22 cellular contexts compared by ENCODE assay signal in genomic region chr12:121725420-121725819, GRCh38. TPM values are rescaled to one million over a fixed set of nuclear protein-coding genes. Genes with fewer than 3 reads are reported as not detected.
DNase-seq lines count a peak whose midpoint lies in the region; ATAC-seq, FAIRE-seq and TF ChIP-seq lines count a peak whose summit lies in the region.
"Had no signal": no experiment of that assay in that cellular context is flagged by ENCODE, and none has a peak within 500 bp of the region (broad histone marks: within the 10 kb centered on the region; RNA-seq: fewer than 3 reads in every experiment).

No MANE protein-coding gene starts in this region.

- FAIRE-seq in kidney (lab: Jason Lieb, UNC) = no peak
- FAIRE-seq: GM12878, GM18507, H54 had no signal

- in situ Hi-C loops in Panc1 (cut with HindIII; ENCODE audit: low pct_unique_long_range_greater_than_20kb, low sequenced_read_pairs) = no loop called here

- H3K9me2 ChIP-seq in GM23338 (ENCODE audit: insufficient read depth) = no peaks in the 10 kb centered on the region

- H3K4me2 ChIP-seq in GM23338 (no peak overlapping the region), smooth muscle cell (no peak overlapping the region)
- H3K4me2 ChIP-seq: BLaER1 had no signal

- CTCF ChIA-PET in Panc1 (lab: Charles Lee) = no interaction called here

- H3K27ac Mint-ChIP-seq in GM23338 = no peak overlapping the region
- H3K27ac Mint-ChIP-seq: B cell; CD4-positive, CD25-positive, alpha-beta regulatory T cell; CD8-positive, alpha-beta T cell; HFFc6 had no signal

- H3K9me3 Mint-ChIP-seq in GM23338 = no peaks in the 10 kb centered on the region
- H3K9me3 Mint-ChIP-seq: CD4-positive, CD25-positive, alpha-beta regulatory T cell; CD8-positive, alpha-beta T cell; HFFc6 had no signal

- no peaks in the 10 kb centered on the region for H3K9me3 ChIP-seq in Panc1 (ENCODE audit: control insufficient read depth, insufficient read depth, low read depth, low read length)
- H3K9me3 ChIP-seq in smooth muscle cell (replicated peaks; ENCODE audit: low read depth) = no peaks in the 10 kb centered on the region
- no peaks in the 10 kb centered on the region for H3K9me3 ChIP-seq in kidney (ENCODE audit: control insufficient read depth in 1 of 2, low read length in 2 of 2)
- H3K9me3 ChIP-seq: BLaER1, Caco-2, HAP-1 had no signal

- no peaks in the 10 kb centered on the region; the same call in 1 of the 2 replicates for H3K36me3 ChIP-seq in GM23338 (ENCODE audit: insufficient read depth)
- H3K36me3 ChIP-seq in Panc1 (ENCODE audit: control insufficient read depth, insufficient read depth, low read length) = no peaks in the 10 kb centered on the region
- peaks cover 4% of the 10 kb centered on the region for H3K36me3 ChIP-seq in smooth muscle cell (ENCODE audit: low read depth)
- no peaks in the 10 kb centered on the region for H3K36me3 ChIP-seq in kidney (ENCODE audit: control insufficient read depth in 1 of 2, insufficient read depth in 2 of 2, low read length in 2 of 2)
- H3K36me3 ChIP-seq: HAP-1 had no signal

- DNase-seq in GM23338 (ENCODE audit: low spot score) (no peak), Panc1 (ENCODE audit: low read depth, low spot score) (no peak), fibroblast of villous mesenchyme (ENCODE audit: low read depth) (peak; percentile 64), smooth muscle cell (lab: John Stamatoyannopoulos, UW; ENCODE audit: unreplicated experiment) (no peak), kidney (no peak)
- DNase-seq: Caco-2; CD4-positive, CD25-positive, alpha-beta regulatory T cell; CD8-positive, alpha-beta T cell; DMS153; DMS79; EL; GDM1; GOT3; HFFc6 had no signal

- POLR2A ChIA-PET in Panc1 (lab: Charles Lee) = no interaction called here

- ATAC-seq in GM23338 = no peak
- ATAC-seq in Panc1 = no peak
- ATAC-seq in GM18502 (IDR thresholded peaks at IDR 0.05; ENCODE audit: poor library complexity, unreplicated experiment) = no peak
- ATAC-seq: CD8-positive, alpha-beta T cell; GM12878 had no signal

- H4K20me1 ChIP-seq in GM23338 (replicated peaks; ENCODE audit: insufficient read depth) (peaks cover 46% of the 10 kb centered on the region), smooth muscle cell (ENCODE audit: low read depth) (peaks cover 23% of the 10 kb centered on the region)

- H3K36me3 Mint-ChIP-seq in GM23338 (ENCODE audit: low read depth) = peaks cover 28% of the 10 kb centered on the region

- H3K4me3 Mint-ChIP-seq in GM23338 = no peak overlapping the region
- H3K4me3 Mint-ChIP-seq: B cell; CD4-positive, CD25-positive, alpha-beta regulatory T cell; CD8-positive, alpha-beta T cell; HFFc6 had no signal

- H3K27me3 Mint-ChIP-seq in GM23338 (ENCODE audit: insufficient read depth, low read depth, poor library complexity) = peaks cover 7% of the 10 kb centered on the region
- H3K27me3 Mint-ChIP-seq: B cell; CD4-positive, CD25-positive, alpha-beta regulatory T cell had no signal

- H3K27me3 ChIP-seq in GM23338 (ENCODE audit: insufficient read depth) (no peaks in the 10 kb centered on the region), Panc1 (ENCODE audit: control insufficient read depth, insufficient read depth, low read length) (no peaks in the 10 kb centered on the region), smooth muscle cell (ENCODE audit: low read depth) (no peaks in the 10 kb centered on the region)
- H3K27me3 ChIP-seq: BLaER1 had no signal

- H2AFZ ChIP-seq in GM23338 (no peak overlapping the region), smooth muscle cell (ENCODE audit: low read depth) (no peak overlapping the region)

- TF ChIP-seq CTCF in GM23338 (conservative IDR thresholded peaks at IDR 0.05; ENCODE audit: low read depth in 2 of 2) (no peak), Panc1 (IDR thresholded peaks at IDR 0.05) (no peak), fibroblast of villous mesenchyme (IDR thresholded peaks at IDR 0.05; ENCODE audit: insufficient read depth, low read depth, low read length) (no peak), smooth muscle cell (IDR thresholded peaks at IDR 0.05; ENCODE audit: borderline replicate concordance, insufficient read depth, poor library complexity, severe bottlenecking) (no peak), kidney (IDR thresholded peaks at IDR 0.05; ENCODE audit: borderline replicate concordance, extremely low read depth, insufficient read depth) (no peak)

- H3K4me1 Mint-ChIP-seq in GM23338 = peaks cover 3% of the 10 kb centered on the region; the same call in 1 of the 3 replicates
- H3K4me1 Mint-ChIP-seq: B cell had no signal

- peaks cover 73% of the 10 kb centered on the region for H3K79me2 ChIP-seq in GM23338 (replicated peaks; ENCODE audit: insufficient read depth)
- H3K79me2 ChIP-seq in smooth muscle cell (ENCODE audit: low read depth) = peaks cover 20% of the 10 kb centered on the region

- TSS peak; percentile 66 for BruUV-seq in Panc1 (replicated peaks; lab: Mats Ljungman, UMichigan)

- 95% methylated on average over 3 of the region's 3 CpGs for WGBS in smooth muscle cell (ENCODE audit: low lambda C conversion rate)

- H3K27ac ChIP-seq in GM23338 (ENCODE audit: low read depth) (peak overlapping the region; percentile 76; the same call in 1 of the 2 replicates), Panc1 (ENCODE audit: low read length) (no peak overlapping the region), smooth muscle cell (ENCODE audit: low read depth) (no peak overlapping the region), kidney (ENCODE audit: low read depth in 2 of 2, low read length in 2 of 2) (no peak overlapping the region)
- H3K27ac ChIP-seq: BLaER1, C4-2B had no signal

- intact Hi-C loops in Panc1 (cut with micrococcal nuclease; ENCODE audit: unreplicated experiment) (no loop called here), kidney (cut with DNase I) (no loop called here)

- 0 out of 2 replicates have a peak, but pooled peaks cover 7% of the 10 kb centered on the region for H3F3A ChIP-seq in GM23338 (replicated peaks; ENCODE audit: low read depth)
- no peaks in the 10 kb centered on the region for H3F3A ChIP-seq in smooth muscle cell (ENCODE audit: low read depth)

- H3K4me1 ChIP-seq in GM23338 (ENCODE audit: insufficient read depth) (no peaks in the 10 kb centered on the region), Panc1 (ENCODE audit: control insufficient read depth, insufficient read depth, low read length) (no peaks in the 10 kb centered on the region), smooth muscle cell (ENCODE audit: low read depth) (no peaks in the 10 kb centered on the region), kidney (ENCODE audit: control insufficient read depth in 1 of 2, insufficient read depth in 1 of 2, low read depth in 1 of 2, low read length in 2 of 2) (no peaks in the 10 kb centered on the region)
- H3K4me1 ChIP-seq: BLaER1, Caco-2, HAP-1 had no signal

- no peak overlapping the region for H3K9ac ChIP-seq in smooth muscle cell (ENCODE audit: low read depth)
- no peak overlapping the region for H3K9ac ChIP-seq in kidney (ENCODE audit: low read length in 2 of 2)
- H3K9ac ChIP-seq: BLaER1 had no signal

- H3K4me3 ChIP-seq in GM23338 = no peak overlapping the region
- no peak overlapping the region for H3K4me3 ChIP-seq in Panc1 (ENCODE audit: low read depth in 2 of 2, low read length in 2 of 2)
- H3K4me3 ChIP-seq in fibroblast of villous mesenchyme (ENCODE audit: low read depth, low read length) = no peak overlapping the region
- H3K4me3 ChIP-seq in smooth muscle cell = no peak overlapping the region
- H3K4me3 ChIP-seq in kidney (ENCODE audit: low read length in 2 of 2) = no peak overlapping the region
- H3K4me3 ChIP-seq: BLaER1, GM12878, HAP-1 had no signal

TF ChIP-seq in GM23338, 12 proteins besides CTCF, POLR2A, EP300 and RAD21 (continues in another document):
- no peak for TF ChIP-seq REST (IDR thresholded peaks at IDR 0.05; ENCODE audit: unreplicated experiment)

RNA-seq across cellular contexts. Expression of gene TMEM120B, which starts 12.9 kb away (rescaled TPM):
- total RNA-seq in GM23338 (2014; rRNA removed; shearing (Covaris generic)) = 30.4 and 36.0 TPM in 2 replicates
- polyA plus RNA-seq in GM23338 (2016; fragmentation: Nextera tagmentation; extraction: Ambion mirVana) (11.2 and 15.0 TPM in 2 replicates), smooth muscle cell (7.6 and 7.7 TPM in 2 replicates), kidney (ENCODE audit: insufficient read depth, low read depth, low replicate concordance) (9.0 TPM)
- total RNA-seq in Panc1 (2021; ENCODE audit: unreplicated experiment) (22.3 TPM), fibroblast of villous mesenchyme (14.5 and 16.4 TPM in 2 replicates), smooth muscle cell (5.3 and 6.9 TPM in 2 replicates), kidney (14.2 TPM)
- 15.1 TPM for polyA plus RNA-seq in Panc1 (2012; ENCODE audit: insufficient read length)

RNA-seq across cellular contexts. Expression of gene MORN3, which starts 56.0 kb away (rescaled TPM):
- total RNA-seq in GM23338 (2014; rRNA removed; shearing (Covaris generic)) = 0.14 and 0.47 TPM in 2 replicates
- polyA plus RNA-seq in GM23338 (2016; fragmentation: Nextera tagmentation; extraction: Ambion mirVana) (0.36 and 1.5 TPM in 2 replicates), smooth muscle cell (0.11 and 2.0 TPM in 2 replicates), kidney (ENCODE audit: insufficient read depth, low read depth, low replicate concordance) (1.5 TPM)
- total RNA-seq in Panc1 (2021; ENCODE audit: unreplicated experiment) (0.72 TPM), fibroblast of villous mesenchyme (0.32 TPM in 1 of 2 replicates, not detected in the other), smooth muscle cell (0.13 and 0.18 TPM in 2 replicates), kidney (1.9 TPM)
- 1.7 TPM for polyA plus RNA-seq in Panc1 (2012; ENCODE audit: insufficient read length)
